In genomic region chr18:7177131-7177744, GRCh38 we compare ENCODE assay signal across 9 cellular contexts. TPM values are rescaled to one million over a fixed set of nuclear protein-coding genes. Genes with fewer than 3 reads are reported as not detected.
DNase-seq lines count a peak whose midpoint lies in the region; ATAC-seq and TF ChIP-seq lines count a peak whose summit lies in the region.
"Had no signal": no experiment of that assay in that cellular context is flagged by ENCODE, and none has a peak within 500 bp of the region (broad histone marks: within the 10 kb centered on the region; RNA-seq: fewer than 3 reads in every experiment).

No MANE protein-coding gene starts in this region.

- H3K9me3 ChIP-seq in SK-N-SH (no peaks in the 10 kb centered on the region), right atrium auricular region (no peaks in the 10 kb centered on the region), smooth muscle cell (replicated peaks; ENCODE audit: low read depth) (no peaks in the 10 kb centered on the region)

- TF ChIP-seq RAD21 in SK-N-SH (IDR thresholded peaks at IDR 0.05; ENCODE audit: low read length), result peak; percentile 91

- H3K4me3 Mint-ChIP-seq in natural killer cell treated with Interleukin-12 subunit alpha and Interleukin-12 subunit beta and Interleukin-15 and Interleukin-18, amount 100 ng/mL, for 72 hours, result no peak overlapping the region
- H3K4me3 Mint-ChIP-seq: activated naive CD4-positive, alpha-beta T cell treated with anti-CD3 and anti-CD28 coated beads, Interleukin-2, amount 50 U/mL, for 24 hours had no signal

- H3K4me1 Mint-ChIP-seq in natural killer cell treated with Interleukin-12 subunit alpha and Interleukin-12 subunit beta and Interleukin-15 and Interleukin-18, amount 100 ng/mL, for 72 hours (ENCODE audit: low read depth in 2 of 2), result no peaks in the 10 kb centered on the region
- H3K4me1 Mint-ChIP-seq: activated naive CD4-positive, alpha-beta T cell treated with anti-CD3 and anti-CD28 coated beads, Interleukin-2, amount 50 U/mL, for 24 hours had no signal

- ATAC-seq in SK-N-SH treated with all-trans-retinoic acid at 6 μM for 48 hours (no peak; the same call in 2 of the 3 replicates), GM21360 (IDR thresholded peaks at IDR 0.05; ENCODE audit: unreplicated experiment) (no peak)
- ATAC-seq in natural killer cell treated with Interleukin-12 subunit alpha and Interleukin-12 subunit beta and Interleukin-15 and Interleukin-18, amount 100 ng/mL, for 72 hours, result no peak

- H3K9me3 Mint-ChIP-seq in natural killer cell treated with Interleukin-12 subunit alpha and Interleukin-12 subunit beta and Interleukin-15 and Interleukin-18, amount 100 ng/mL, for 72 hours, result no peaks in the 10 kb centered on the region
- H3K9me3 Mint-ChIP-seq: activated naive CD4-positive, alpha-beta T cell treated with anti-CD3 and anti-CD28 coated beads, Interleukin-2, amount 50 U/mL, for 24 hours had no signal

- H3K9ac ChIP-seq in SK-N-SH, result no peak overlapping the region
- H3K9ac ChIP-seq in smooth muscle cell (ENCODE audit: low read depth), result no peak overlapping the region

- H3K79me2 ChIP-seq in SK-N-SH (ENCODE audit: insufficient read depth) (no peaks in the 10 kb centered on the region), smooth muscle cell (ENCODE audit: low read depth) (no peaks in the 10 kb centered on the region)

- H3F3A ChIP-seq in SK-N-SH (replicated peaks; ENCODE audit: insufficient read depth) (no peaks in the 10 kb centered on the region), smooth muscle cell (ENCODE audit: low read depth) (no peaks in the 10 kb centered on the region)

- TF ChIP-seq CTCF in SK-N-SH (IDR thresholded peaks at IDR 0.05) (peak; percentile 58), right atrium auricular region (IDR thresholded peaks at IDR 0.05) (peak; percentile 49 to 78), smooth muscle cell (IDR thresholded peaks at IDR 0.05; ENCODE audit: borderline replicate concordance, insufficient read depth, poor library complexity, severe bottlenecking) (peak; percentile 89)

- H3K36me3 Mint-ChIP-seq in natural killer cell treated with Interleukin-12 subunit alpha and Interleukin-12 subunit beta and Interleukin-15 and Interleukin-18, amount 100 ng/mL, for 72 hours, result no peaks in the 10 kb centered on the region
- H3K36me3 Mint-ChIP-seq: activated naive CD4-positive, alpha-beta T cell treated with anti-CD3 and anti-CD28 coated beads, Interleukin-2, amount 50 U/mL, for 24 hours had no signal

- no peaks in the 10 kb centered on the region for H3K27me3 ChIP-seq in SK-N-SH (ENCODE audit: insufficient read depth)
- H3K27me3 ChIP-seq in right atrium auricular region, result no peaks in the 10 kb centered on the region
- peaks cover 9% of the 10 kb centered on the region for H3K27me3 ChIP-seq in smooth muscle cell (ENCODE audit: low read depth)

- no peak for TF ChIP-seq EP300 in SK-N-SH (IDR thresholded peaks at IDR 0.05; ENCODE audit: borderline replicate concordance in 1 of 2, low read depth in 1 of 2, low read length in 1 of 2)

- H3K27ac Mint-ChIP-seq in natural killer cell treated with Interleukin-12 subunit alpha and Interleukin-12 subunit beta and Interleukin-15 and Interleukin-18, amount 100 ng/mL, for 72 hours, result no peak overlapping the region
- H3K27ac Mint-ChIP-seq: activated naive CD4-positive, alpha-beta T cell treated with anti-CD3 and anti-CD28 coated beads, Interleukin-2, amount 50 U/mL, for 24 hours had no signal

- H3K4me1 ChIP-seq in SK-N-SH (ENCODE audit: control insufficient read depth in 1 of 2, insufficient read depth in 2 of 2, low read depth in 1 of 2, low read length in 1 of 2) (no peaks in the 10 kb centered on the region), right atrium auricular region (no peaks in the 10 kb centered on the region), smooth muscle cell (ENCODE audit: low read depth) (no peaks in the 10 kb centered on the region)

- H3K27ac ChIP-seq in SK-N-SH (ENCODE audit: low read depth in 2 of 2, low read length in 1 of 2) (no peak overlapping the region), right atrium auricular region (no peak overlapping the region), smooth muscle cell (ENCODE audit: low read depth) (no peak overlapping the region)

- DNase-seq in SK-N-SH, result peak; percentile 86
- peak; percentile 1 for DNase-seq in NCI-H1105 (lab: John Stamatoyannopoulos, UW)
- peak; percentile 89 for DNase-seq in amniotic epithelial cell (ENCODE audit: low read depth)
- peak; percentile 73 for DNase-seq in right atrium auricular region (ENCODE audit: low spot score)
- no peak for DNase-seq in smooth muscle cell (lab: John Stamatoyannopoulos, UW; ENCODE audit: unreplicated experiment)
- no peak for DNase-seq in natural killer cell treated with Interleukin-12 subunit alpha and Interleukin-12 subunit beta and Interleukin-15 and Interleukin-18, amount 100 ng/mL, for 72 hours (ENCODE audit: low spot score)

- H3K36me3 ChIP-seq in SK-N-SH (replicated peaks in 1 of 2; ENCODE audit: control insufficient read depth in 1 of 2, insufficient read depth in 2 of 2, low read length in 1 of 2), result no peaks in the 10 kb centered on the region
- no peaks in the 10 kb centered on the region for H3K36me3 ChIP-seq in right atrium auricular region
- no peaks in the 10 kb centered on the region for H3K36me3 ChIP-seq in smooth muscle cell (ENCODE audit: low read depth)

- no peaks in the 10 kb centered on the region for H3K9me2 ChIP-seq in SK-N-SH

- POLR2A ChIA-PET in SK-N-SH (lab: Yijun Ruan, JAX), result interaction anchor here (0.6 kb wide), 1 partner anchor 1369 kb away, joined by 3 read pairs; no protein-coding TSS in a partner anchor

- CTCF ChIA-PET in SK-N-SH (lab: Yijun Ruan, JAX), result interaction anchor here (0.6 to 2.2 kb wide), 39 partner anchors 9 to 1326 kb away, joined by 3 to 25 read pairs (median 4); no protein-coding TSS in a partner anchor

- H3K4me3 ChIP-seq in SK-N-SH (ENCODE audit: low read depth in 2 of 2, low read length in 1 of 2) (no peak overlapping the region; a peak in 1 of 4 replicates), right atrium auricular region (no peak overlapping the region), smooth muscle cell (no peak overlapping the region)

- WGBS in SK-N-SH (ENCODE audit: low lambda C conversion rate), result 31% methylated on average over 4 of the region's 4 CpGs
- 52% methylated on average over 4 of the region's 4 CpGs for WGBS in smooth muscle cell (ENCODE audit: low lambda C conversion rate)

- H4K20me1 ChIP-seq in SK-N-SH (ENCODE audit: insufficient read depth) (no peaks in the 10 kb centered on the region), smooth muscle cell (ENCODE audit: low read depth) (no peaks in the 10 kb centered on the region)

- H2AFZ ChIP-seq in SK-N-SH (ENCODE audit: low read depth) (no peak overlapping the region), smooth muscle cell (ENCODE audit: low read depth) (peak overlapping the region; percentile 13)

- no peaks in the 10 kb centered on the region for H3K27me3 Mint-ChIP-seq in natural killer cell treated with Interleukin-12 subunit alpha and Interleukin-12 subunit beta and Interleukin-15 and Interleukin-18, amount 100 ng/mL, for 72 hours
- H3K27me3 Mint-ChIP-seq: activated naive CD4-positive, alpha-beta T cell treated with anti-CD3 and anti-CD28 coated beads, Interleukin-2, amount 50 U/mL, for 24 hours had no signal

- H3K4me2 ChIP-seq in SK-N-SH, result no peak overlapping the region
- no peak overlapping the region for H3K4me2 ChIP-seq in smooth muscle cell

TF ChIP-seq in SK-N-SH, 30 proteins besides CTCF, POLR2A, EP300 and RAD21 (continues in another document):
- no peak for TF ChIP-seq USF1 (IDR thresholded peaks at IDR 0.05; ENCODE audit: borderline replicate concordance, low read depth)
- no peak for TF ChIP-seq GABPA (IDR thresholded peaks at IDR 0.05; ENCODE audit: low read depth)
- peak; percentile 60; the same call in 1 of the 2 replicates for TF ChIP-seq SMC3 (IDR thresholded peaks at IDR 0.05; ENCODE audit: low read depth, low read length)
- TF ChIP-seq SIN3A (IDR thresholded peaks at IDR 0.05; ENCODE audit: borderline replicate concordance, low read depth, low read length), result no peak
- TF ChIP-seq MEF2A (IDR thresholded peaks at IDR 0.05; ENCODE audit: borderline replicate concordance, low read depth), result no peak

TF ChIP-seq in SK-N-SH treated with all-trans-retinoic acid at 6 μM for 48 hours, 23 proteins besides CTCF, POLR2A, EP300 and RAD21 (continues in another document):
- TF ChIP-seq ZFP3 (CRISPR knock-in tag; IDR thresholded peaks at IDR 0.05) (no peak), POU6F1 (CRISPR knock-in tag; IDR thresholded peaks at IDR 0.05; ENCODE audit: borderline replicate concordance, low read depth) (no peak), PPARA (CRISPR knock-in tag; IDR thresholded peaks at IDR 0.05; ENCODE audit: borderline replicate concordance) (no peak)

RNA-seq across cellular contexts. Expression of gene LRRC30, which starts 53.7 kb away (rescaled TPM):
- polyA plus RNA-seq in SK-N-SH (2012; rRNA removed), result not detected in 2 replicates
- polyA plus RNA-seq in SK-N-SH (2012; cell fraction: cytosol; rRNA removed), result not detected in 2 replicates
- not detected in 2 replicates for polyA plus RNA-seq in SK-N-SH (2012; cell fraction: nucleus; rRNA removed)
- not detected for total RNA-seq in right atrium auricular region
- not detected in 2 replicates for total RNA-seq in smooth muscle cell
- polyA plus RNA-seq in smooth muscle cell, result not detected in 2 replicates
- not detected for total RNA-seq in natural killer cell treated with Interleukin-12 subunit alpha and Interleukin-12 subunit beta and Interleukin-15 and Interleukin-18, amount 100 ng/mL, for 72 hours

RNA-seq across cellular contexts. Expression of gene LAMA1, which starts 59.6 kb away (rescaled TPM):
- 0.07 and 0.11 TPM in 2 replicates for polyA plus RNA-seq in SK-N-SH (2012; rRNA removed)
- 0.13 and 0.24 TPM in 2 replicates for polyA plus RNA-seq in SK-N-SH (2012; cell fraction: cytosol; rRNA removed)
- 0.24 and 0.38 TPM in 2 replicates for polyA plus RNA-seq in SK-N-SH (2012; cell fraction: nucleus; rRNA removed)
- total RNA-seq in right atrium auricular region, result 1 to 10 TPM in 1 of 2 donors, under 1 TPM in 1; 0.15 to 1.1 TPM
- 9.7 and 12.5 TPM in 2 replicates for total RNA-seq in smooth muscle cell
- 6.7 and 8.5 TPM in 2 replicates for polyA plus RNA-seq in smooth muscle cell
- total RNA-seq in natural killer cell treated with Interleukin-12 subunit alpha and Interleukin-12 subunit beta and Interleukin-15 and Interleukin-18, amount 100 ng/mL, for 72 hours, result not detected

Comparison
In these comparisons a context has a peak if more than half of its experiments do, and no peak if none do; other contexts are left out.
1. DNase-seq: peak in SK-N-SH (single experiment), NCI-H1105 (single experiment), amniotic epithelial cell (single experiment) and right atrium auricular region (single experiment); none in smooth muscle cell (single experiment) and natural killer cell treated with Interleukin-12 subunit alpha and Interleukin-12 subunit beta and Interleukin-15 and Interleukin-18, amount 100 ng/mL, for 72 hours (single experiment).
2. Peak in every context shown above with its lines, with median percentiles within 50 percentile points of each other: CTCF ChIP-seq.